In genomic region chr17:57666198-57666870, GRCh38 we compare ENCODE assay signal across 13 cellular contexts.
DNase-seq lines count a peak whose midpoint lies in the region; ATAC-seq and TF ChIP-seq lines count a peak whose summit lies in the region.
"Had no signal": no experiment of that assay in that cellular context is flagged by ENCODE, and none has a peak within 500 bp of the region (broad histone marks: within the 10 kb centered on the region; RNA-seq: fewer than 3 reads in every experiment).

No MANE protein-coding gene starts in this region.

- H3K4me1 ChIP-seq in mesenchymal stem cell (ENCODE audit: control insufficient read depth, insufficient read depth, low read depth, low read length) (peaks cover 12% of the 10 kb centered on the region), transverse colon (peaks cover 4 to 7% (median 5%) of the 10 kb centered on the region in 4 donors)

- H2AK5ac ChIP-seq in mesenchymal stem cell (ENCODE audit: low read length, severe bottlenecking): no peak overlapping the region

- peak overlapping the region in 1 of 2 experiments; percentile 52 for H2BK12ac ChIP-seq in mesenchymal stem cell (ENCODE audit: low read length in 2 of 2)

- no peak for ATAC-seq in activated CD8-positive, alpha-beta memory T cell treated with anti-CD3 and anti-CD28 coated beads, Interleukin-2, amount 10 ng/mL, durations not matched to agents 7 days and 5 days
- no peak for ATAC-seq in GM21723 (IDR thresholded peaks at IDR 0.05; ENCODE audit: unreplicated experiment)
- ATAC-seq: mucosa of descending colon, sciatic nerve had no signal

- CTCF ChIA-PET in activated CD8-positive, alpha-beta memory T cell treated with anti-CD3 and anti-CD28 coated beads, Interleukin-2, amount 10 ng/mL, durations not matched to agents 7 days and 5 days (lab: Charles Lee): interaction anchor here (0.9 to 1.3 kb wide), 5 partner anchors 57 to 423 kb away, joined by 3 to 6 read pairs (median 3); no protein-coding TSS in a partner anchor

- no peak overlapping the region for H2BK5ac ChIP-seq in mesenchymal stem cell (ENCODE audit: low read depth, low read length, poor library complexity, severe bottlenecking)

- peak overlapping the region in 1 of 2 experiments; percentile 38 for H3K18ac ChIP-seq in mesenchymal stem cell (ENCODE audit: low read depth in 1 of 2, low read length in 2 of 2)

- H3K27me3 Mint-ChIP-seq in activated CD8-positive, alpha-beta memory T cell treated with anti-CD3 and anti-CD28 coated beads, Interleukin-2, amount 10 ng/mL, durations not matched to agents 7 days and 5 days: no peaks in the 10 kb centered on the region
- H3K27me3 Mint-ChIP-seq in type B pancreatic cell: no peaks in the 10 kb centered on the region
- H3K27me3 Mint-ChIP-seq: activated CD4-positive, alpha-beta memory T cell treated with anti-CD3 and anti-CD28 coated beads, Interleukin-2, amount 10 ng/mL, durations not matched to agents 7 days and 5 days; activated naive CD8-positive, alpha-beta T cell had no signal

- no peak overlapping the region for H3K4ac ChIP-seq in mesenchymal stem cell (ENCODE audit: low read depth in 1 of 2, low read length in 2 of 2)

- TF ChIP-seq EP300 in transverse colon (IDR thresholded peaks at IDR 0.05; ENCODE audit: low read depth): no peak

- H2BK120ac ChIP-seq in mesenchymal stem cell (ENCODE audit: low read depth, low read length): peak overlapping the region; percentile 40

- intact Hi-C loops in transverse colon (cut with DNase I; ENCODE audit: low total_unique reads): no loop called here

- H3K4me3 ChIP-seq in mesenchymal stem cell (ENCODE audit: insufficient read depth in 1 of 2, low read depth in 1 of 2, low read length in 2 of 2): no peak overlapping the region
- H3K4me3 ChIP-seq in transverse colon: no peak overlapping the region
- H3K4me3 ChIP-seq: mucosa of descending colon, suprapubic skin had no signal

- peaks cover 0 to 5% of the 10 kb centered on the region in 2 experiments for H3K36me3 ChIP-seq in mesenchymal stem cell (ENCODE audit: control insufficient read depth in 1 of 2, insufficient read depth in 2 of 2, low read depth in 1 of 2, low read length in 2 of 2)
- no peaks in the 10 kb centered on the region for H3K36me3 ChIP-seq in transverse colon
- H3K36me3 ChIP-seq: suprapubic skin had no signal

- no peak overlapping the region for H3K4me3 Mint-ChIP-seq in activated CD8-positive, alpha-beta memory T cell treated with anti-CD3 and anti-CD28 coated beads, Interleukin-2, amount 10 ng/mL, durations not matched to agents 7 days and 5 days
- H3K4me3 Mint-ChIP-seq in type B pancreatic cell: no peak overlapping the region
- H3K4me3 Mint-ChIP-seq: activated CD4-positive, alpha-beta memory T cell treated with anti-CD3 and anti-CD28 coated beads, Interleukin-2, amount 10 ng/mL, durations not matched to agents 7 days and 5 days; activated naive CD8-positive, alpha-beta T cell had no signal

- H3K27ac Mint-ChIP-seq in activated CD8-positive, alpha-beta memory T cell treated with anti-CD3 and anti-CD28 coated beads, Interleukin-2, amount 10 ng/mL, durations not matched to agents 7 days and 5 days: peak overlapping the region; percentile 5
- H3K27ac Mint-ChIP-seq in type B pancreatic cell: no peak overlapping the region
- H3K27ac Mint-ChIP-seq: activated CD4-positive, alpha-beta memory T cell treated with anti-CD3 and anti-CD28 coated beads, Interleukin-2, amount 10 ng/mL, durations not matched to agents 7 days and 5 days; activated naive CD8-positive, alpha-beta T cell had no signal

- H2BK15ac ChIP-seq in mesenchymal stem cell (ENCODE audit: low read depth, poor library complexity, severe bottlenecking): no peak overlapping the region

- H3K79me1 ChIP-seq in mesenchymal stem cell (replicated peaks; ENCODE audit: low read length, poor library complexity, severe bottlenecking): peaks cover 5% of the 10 kb centered on the region

- H3K14ac ChIP-seq in mesenchymal stem cell (ENCODE audit: low read length in 2 of 2): no peak overlapping the region

- in situ Hi-C loops in transverse colon (cut with MboI; ENCODE audit: low pct_ligation_motif_present in 1 of 4, low pct_unique_long_range_greater_than_20kb in 1 of 4, low sequenced_read_pairs in 3 of 4): loop anchor here in 1 of 4 donors (10.0 kb wide), 1 partner anchor 422 kb away; no protein-coding TSS in a partner anchor

- DNase-seq in activated effector memory CD4-positive, alpha-beta T cell treated with anti-CD3 and anti-CD28 coated beads, Interleukin-2, amount 50 U/mL, for 16 hours: peak; percentile 13
- DNase-seq in activated effector memory CD4-positive, alpha-beta T cell treated with Interleukin-2 at 50 U/mL for 16 hours: no peak
- DNase-seq in activated CD8-positive, alpha-beta memory T cell treated with anti-CD3 and anti-CD28 coated beads, Interleukin-2, amount 10 ng/mL, durations not matched to agents 7 days and 5 days: no peak
- DNase-seq in mesenchymal stem cell (no peak), type B pancreatic cell (ENCODE audit: extremely low spot score, unreplicated experiment) (peak; percentile 8), transverse colon (no peak), cerebellum (ENCODE audit: low spot score) (no peak)
- DNase-seq: activated CD4-positive, alpha-beta memory T cell treated with anti-CD3 and anti-CD28 coated beads, Interleukin-2, amount 10 ng/mL, durations not matched to agents 7 days and 5 days; mucosa of descending colon had no signal

- no peaks in the 10 kb centered on the region for H3K9me3 ChIP-seq in mesenchymal stem cell (ENCODE audit: control insufficient read depth, low read length)
- no peaks in the 10 kb centered on the region for H3K9me3 ChIP-seq in transverse colon
- H3K9me3 ChIP-seq: mucosa of descending colon, suprapubic skin had no signal

- H3K36me3 Mint-ChIP-seq in activated CD8-positive, alpha-beta memory T cell treated with anti-CD3 and anti-CD28 coated beads, Interleukin-2, amount 10 ng/mL, durations not matched to agents 7 days and 5 days: peaks cover 2% of the 10 kb centered on the region
- H3K36me3 Mint-ChIP-seq in type B pancreatic cell: peaks cover 12% of the 10 kb centered on the region

- no peak overlapping the region for H3K9ac ChIP-seq in mesenchymal stem cell (ENCODE audit: low read length)

- no peak overlapping the region for H3K23ac ChIP-seq in mesenchymal stem cell (ENCODE audit: low read length in 2 of 2)

- TF ChIP-seq CTCF in type B pancreatic cell (conservative IDR thresholded peaks at IDR 0.05): no peak
- TF ChIP-seq CTCF in transverse colon (IDR thresholded peaks at IDR 0.05): no peak

- no peak overlapping the region for H4K8ac ChIP-seq in mesenchymal stem cell (ENCODE audit: low read length)

- H3K4me2 ChIP-seq in mesenchymal stem cell (ENCODE audit: low read length, poor library complexity, severe bottlenecking): no peak overlapping the region

- H3K27ac ChIP-seq in mesenchymal stem cell (ENCODE audit: low read length, poor library complexity, severe bottlenecking) (no peak overlapping the region), transverse colon (no peak overlapping the region)

- no peak overlapping the region for H2AFZ ChIP-seq in mesenchymal stem cell (ENCODE audit: low read depth, low read length)

- no peaks in the 10 kb centered on the region for H3K9me3 Mint-ChIP-seq in activated CD8-positive, alpha-beta memory T cell treated with anti-CD3 and anti-CD28 coated beads, Interleukin-2, amount 10 ng/mL, durations not matched to agents 7 days and 5 days (ENCODE audit: low read depth)
- no peaks in the 10 kb centered on the region for H3K9me3 Mint-ChIP-seq in type B pancreatic cell
- H3K9me3 Mint-ChIP-seq: activated CD4-positive, alpha-beta memory T cell treated with anti-CD3 and anti-CD28 coated beads, Interleukin-2, amount 10 ng/mL, durations not matched to agents 7 days and 5 days had no signal

- TF ChIP-seq POLR2A in transverse colon (IDR thresholded peaks at IDR 0.05): no peak

- H3K27me3 ChIP-seq in mesenchymal stem cell (ENCODE audit: control insufficient read depth in 1 of 2, insufficient read depth in 1 of 2, low read length in 2 of 2): peaks cover 0 to 4% of the 10 kb centered on the region in 2 experiments
- no peaks in the 10 kb centered on the region for H3K27me3 ChIP-seq in transverse colon
- H3K27me3 ChIP-seq: suprapubic skin had no signal

- WGBS in mesenchymal stem cell: 91% methylated on average over 5 of the region's 5 CpGs
- WGBS in transverse colon (ENCODE audit: low coverage in 1 of 2), 2 donors: 83 to 85% methylated on average over 2 to 5 of the region's 5 CpGs

- peaks cover 23% of the 10 kb centered on the region for H3K4me1 Mint-ChIP-seq in activated CD8-positive, alpha-beta memory T cell treated with anti-CD3 and anti-CD28 coated beads, Interleukin-2, amount 10 ng/mL, durations not matched to agents 7 days and 5 days
- H3K4me1 Mint-ChIP-seq in type B pancreatic cell (ENCODE audit: unreplicated experiment): peaks cover 67% of the 10 kb centered on the region

- H4K91ac ChIP-seq in mesenchymal stem cell (ENCODE audit: low read length): no peak overlapping the region

Comparison
In these comparisons a context has a peak if more than half of its experiments do, and no peak if none do; other contexts are left out.
1. DNase-seq: peak in activated effector memory CD4-positive, alpha-beta T cell treated with anti-CD3 and anti-CD28 coated beads, Interleukin-2, amount 50 U/mL, for 16 hours (single experiment) and type B pancreatic cell (single experiment); none in activated effector memory CD4-positive, alpha-beta T cell treated with Interleukin-2 at 50 U/mL for 16 hours (single experiment), activated CD8-positive, alpha-beta memory T cell treated with anti-CD3 and anti-CD28 coated beads, Interleukin-2, amount 10 ng/mL, durations not matched to agents 7 days and 5 days (single experiment), mesenchymal stem cell (single experiment), transverse colon (single experiment) and cerebellum (single experiment).